ENCODE assay signal across 20 cellular contexts in genomic region chr1:228415221-228415620, GRCh38. TPM values are rescaled to one million over a fixed set of nuclear protein-coding genes. Genes with fewer than 3 reads are reported as not detected.
A peak's percentile ranks its signal among the peaks of the same experiment; 100 is the strongest.
DNase-seq lines count a peak whose midpoint lies in the region; ATAC-seq and TF ChIP-seq lines count a peak whose summit lies in the region.
"Had no signal": no experiment of that assay in that cellular context is flagged by ENCODE, and none has a peak within 500 bp of the region (broad histone marks: within the 10 kb centered on the region; RNA-seq: fewer than 3 reads in every experiment).

No MANE protein-coding gene starts in this region.

- CTCF ChIA-PET in MCF 10A (lab: Yijun Ruan, JAX), result interaction anchor here (0.9 to 1.0 kb wide), 2 partner anchors 34 to 42 kb away, joined by 3 to 4 read pairs; a partner anchor contains a TSS

- H3K36me3 ChIP-seq in breast epithelium (no peaks in the 10 kb centered on the region), spleen (peaks cover 0 to 23% (median under 1%) of the 10 kb centered on the region in 6 donors)
- H3K36me3 ChIP-seq: pancreas, vagina had no signal

- DNase-seq in MCF 10A (ENCODE audit: unreplicated experiment) (no peak), breast epithelium (ENCODE audit: low spot score in 2 of 2) (no peak), immature natural killer cell (no peak), spleen (peak; percentile 68), NCI-H1436 treated with DMSO at 0.1 percent for 48 hours (lab: John Stamatoyannopoulos, UW) (no peak), hepatic stellate cell (ENCODE audit: low spot score) (no peak)
- no peak for DNase-seq in activated T-helper 1 cell treated with anti-CD3 and anti-CD28 coated beads, Interleukin-12 subunit alpha, Interleukin-12 subunit beta, Interleukin-2, Interleukin-4 antibody, amounts not matched to agents 30 ng/mL and 10 ng/mL and 1 ng/mL, durations not matched to agents 14 hours and 24 hours and 36 hours (ENCODE audit: low spot score)
- DNase-seq: activated naive CD4-positive, alpha-beta T cell treated with anti-CD3 and anti-CD28 coated beads, Interleukin-2, amount 10 ng/mL, durations not matched to agents 7 days and 5 days; GDM1; NCI-H187; NCI-H526 treated with DMSO at 0.1 percent for 48 hours; pancreas; stomach had no signal

- H3K27me3 ChIP-seq in breast epithelium (no peaks in the 10 kb centered on the region), spleen (replicated peaks in 1 of 7) (peaks cover 0 to 46% (median 17%) of the 10 kb centered on the region in 7 donors)
- H3K27me3 ChIP-seq: pancreas, vagina had no signal

- H3K9me3 ChIP-seq in breast epithelium, result no peaks in the 10 kb centered on the region
- H3K9me3 ChIP-seq in spleen, result no peaks in the 10 kb centered on the region
- H3K9me3 ChIP-seq: gastroesophageal sphincter, pancreas, stomach, vagina had no signal

- WGBS in spleen, 5 donors, result 57 to 69% (median 64%) methylated on average over 7 of the region's 7 CpGs

- H3K27ac Mint-ChIP-seq in MCF 10A (ENCODE audit: low read depth, unreplicated experiment) (peak overlapping the region; percentile 14), immature natural killer cell (peak overlapping the region in 1 of 6 donors; percentile 8)
- no peak overlapping the region for H3K27ac Mint-ChIP-seq in activated T-helper 1 cell treated with anti-CD3 and anti-CD28 coated beads, Interleukin-12 subunit alpha, Interleukin-12 subunit beta, Interleukin-2, Interleukin-4 antibody, amounts not matched to agents 30 ng/mL and 10 ng/mL and 1 ng/mL, durations not matched to agents 14 hours and 24 hours and 36 hours
- H3K27ac Mint-ChIP-seq: activated naive CD4-positive, alpha-beta T cell treated with anti-CD3 and anti-CD28 coated beads, Interleukin-2, amount 10 ng/mL, durations not matched to agents 7 days and 5 days had no signal

- no peak overlapping the region for H3K4me3 Mint-ChIP-seq in MCF 10A (ENCODE audit: unreplicated experiment)
- H3K4me3 Mint-ChIP-seq in activated T-helper 1 cell treated with anti-CD3 and anti-CD28 coated beads, Interleukin-12 subunit alpha, Interleukin-12 subunit beta, Interleukin-2, Interleukin-4 antibody, amounts not matched to agents 30 ng/mL and 10 ng/mL and 1 ng/mL, durations not matched to agents 14 hours and 24 hours and 36 hours, result peak overlapping the region; percentile 66
- H3K4me3 Mint-ChIP-seq in immature natural killer cell, result peak overlapping the region; percentile 66 to 94 (median 87)

- H3K9me3 Mint-ChIP-seq in MCF 10A (ENCODE audit: unreplicated experiment), result no peaks in the 10 kb centered on the region
- no peaks in the 10 kb centered on the region for H3K9me3 Mint-ChIP-seq in activated T-helper 1 cell treated with anti-CD3 and anti-CD28 coated beads, Interleukin-12 subunit alpha, Interleukin-12 subunit beta, Interleukin-2, Interleukin-4 antibody, amounts not matched to agents 30 ng/mL and 10 ng/mL and 1 ng/mL, durations not matched to agents 14 hours and 24 hours and 36 hours
- no peaks in the 10 kb centered on the region for H3K9me3 Mint-ChIP-seq in immature natural killer cell
- H3K9me3 Mint-ChIP-seq: activated naive CD4-positive, alpha-beta T cell treated with anti-CD3 and anti-CD28 coated beads, Interleukin-2, amount 10 ng/mL, durations not matched to agents 7 days and 5 days had no signal

- POLR2A ChIA-PET in MCF 10A (lab: Yijun Ruan, JAX), result interaction anchor here (1.9 kb wide), 1 partner anchor 9 kb away, joined by 11 read pairs; the partner anchor contains the start of gene TRIM11

- TF ChIP-seq POLR2A in breast epithelium (IDR thresholded peaks at IDR 0.05) (no peak), spleen (IDR thresholded peaks at IDR 0.05) (no peak)

- H3K27me3 Mint-ChIP-seq in MCF 10A (ENCODE audit: insufficient read depth, unreplicated experiment) (no peaks in the 10 kb centered on the region), immature natural killer cell (ENCODE audit: low read depth in 3 of 3) (peaks cover 4 to 11% (median 7%) of the 10 kb centered on the region in 3 donors)
- peaks cover 7% of the 10 kb centered on the region for H3K27me3 Mint-ChIP-seq in activated T-helper 1 cell treated with anti-CD3 and anti-CD28 coated beads, Interleukin-12 subunit alpha, Interleukin-12 subunit beta, Interleukin-2, Interleukin-4 antibody, amounts not matched to agents 30 ng/mL and 10 ng/mL and 1 ng/mL, durations not matched to agents 14 hours and 24 hours and 36 hours (ENCODE audit: insufficient read depth)

- TF ChIP-seq CTCF in MCF 10A (IDR thresholded peaks at IDR 0.05; ENCODE audit: unreplicated experiment) (no peak), breast epithelium (IDR thresholded peaks at IDR 0.05) (no peak), spleen (IDR thresholded peaks at IDR 0.05 in 8 of 11, conservative IDR thresholded peaks at IDR 0.05 in 3 of 11) (no peak)

- no peaks in the 10 kb centered on the region for H3K4me1 ChIP-seq in breast epithelium
- peaks cover 0 to 34% (median 20%) of the 10 kb centered on the region in 6 donors for H3K4me1 ChIP-seq in spleen

- no peaks in the 10 kb centered on the region for H3K36me3 Mint-ChIP-seq in MCF 10A (ENCODE audit: insufficient read depth, unreplicated experiment)
- peaks cover 2% of the 10 kb centered on the region for H3K36me3 Mint-ChIP-seq in activated T-helper 1 cell treated with anti-CD3 and anti-CD28 coated beads, Interleukin-12 subunit alpha, Interleukin-12 subunit beta, Interleukin-2, Interleukin-4 antibody, amounts not matched to agents 30 ng/mL and 10 ng/mL and 1 ng/mL, durations not matched to agents 14 hours and 24 hours and 36 hours (ENCODE audit: low read depth)
- peaks cover 0 to 2% (median 0%) of the 10 kb centered on the region in 3 donors for H3K36me3 Mint-ChIP-seq in immature natural killer cell

- H3K4me3 ChIP-seq in breast epithelium (peak overlapping the region in 1 of 3 donors; percentile 91), spleen (peak overlapping the region in 2 of 8 donors; percentile 53 to 70)

- H3K27ac ChIP-seq in breast epithelium (peak overlapping the region in 1 of 2 donors; percentile 14), spleen (no peak overlapping the region)
- H3K27ac ChIP-seq: gastroesophageal sphincter, pancreas, SK-N-MC, stomach had no signal

- H3K4me1 Mint-ChIP-seq in MCF 10A (ENCODE audit: insufficient read depth, unreplicated experiment) (peaks cover under 1% of the 10 kb centered on the region), immature natural killer cell (peaks cover 21 to 24% of the 10 kb centered on the region in 2 donors)
- peaks cover 14% of the 10 kb centered on the region for H3K4me1 Mint-ChIP-seq in activated T-helper 1 cell treated with anti-CD3 and anti-CD28 coated beads, Interleukin-12 subunit alpha, Interleukin-12 subunit beta, Interleukin-2, Interleukin-4 antibody, amounts not matched to agents 30 ng/mL and 10 ng/mL and 1 ng/mL, durations not matched to agents 14 hours and 24 hours and 36 hours (ENCODE audit: low read depth)

- no peak for ATAC-seq in HG02973 (IDR thresholded peaks at IDR 0.05; ENCODE audit: unreplicated experiment)
- ATAC-seq: gastroesophageal sphincter had no signal

- no TSS peak for BruUV-seq in MCF 10A (replicated peaks; lab: Mats Ljungman, UMichigan)

- intact Hi-C loops in MCF 10A (cut with micrococcal nuclease) (no loop called here), breast epithelium (cut with DNase I; ENCODE audit: low total_unique reads) (no loop called here), spleen (cut with DNase I; ENCODE audit: low total_unique reads) (no loop called here)
- intact Hi-C loops in activated T-helper 1 cell treated with anti-CD3 and anti-CD28 coated beads, Interleukin-12 subunit alpha, Interleukin-12 subunit beta, Interleukin-2, Interleukin-4 antibody, amounts not matched to agents 30 ng/mL and 10 ng/mL and 1 ng/mL, durations not matched to agents 14 hours and 24 hours and 36 hours (cut with micrococcal nuclease), result no loop called here

RNA-seq across cellular contexts. Expression of gene TRIM17, which starts 1.4 kb away (rescaled TPM):
- total RNA-seq in MCF 10A (2022) (not detected in 2 replicates), breast epithelium (1 to 10 TPM in 2 of 3 donors, not detected in 1; 7.3 to 9.5 TPM), spleen (1 to 10 TPM; 3.5 to 7.1 (median 5.4) TPM)
- total RNA-seq in activated T-helper 1 cell treated with anti-CD3 and anti-CD28 coated beads, Interleukin-12 subunit alpha, Interleukin-12 subunit beta, Interleukin-2, Interleukin-4 antibody, amounts not matched to agents 30 ng/mL and 10 ng/mL and 1 ng/mL, durations not matched to agents 14 hours and 24 hours and 36 hours, result 1.4 and 1.7 TPM in 2 replicates
- polyA plus RNA-seq in immature natural killer cell (1 to 10 TPM in 1 of 3 donors, under 1 TPM in 1, not detected in 1; 0.53 to 1.7 TPM), spleen (1 to 10 TPM in 1 of 3 donors, under 1 TPM in 2; 0.36 to 4.0 (median 0.96) TPM)
- total RNA-seq: gastroesophageal sphincter, H4, HT-29, mesenteric fat pad had no signal

RNA-seq across cellular contexts. Expression of gene TRIM11, which starts 8.6 kb away (rescaled TPM):
- total RNA-seq in MCF 10A (2022), result 56.5 and 60.3 TPM in 2 replicates
- total RNA-seq in breast epithelium, result 10 to 100 TPM; 17.0 to 17.7 (median 17.3) TPM
- total RNA-seq in activated T-helper 1 cell treated with anti-CD3 and anti-CD28 coated beads, Interleukin-12 subunit alpha, Interleukin-12 subunit beta, Interleukin-2, Interleukin-4 antibody, amounts not matched to agents 30 ng/mL and 10 ng/mL and 1 ng/mL, durations not matched to agents 14 hours and 24 hours and 36 hours, result 60.7 and 63.2 TPM in 2 replicates
- 10 to 100 TPM in 2 of 3 donors, 1 to 10 TPM in 1; 8.8 to 27.3 (median 10.7) TPM for polyA plus RNA-seq in immature natural killer cell
- total RNA-seq in spleen, result 10 to 100 TPM; 33.4 to 49.4 (median 39.8) TPM
- 10 to 100 TPM; 14.1 to 26.8 (median 20.7) TPM for polyA plus RNA-seq in spleen
